Comparison of ENCODE assay signal across 9 cellular contexts in genomic region chr4:154495867-154496266, GRCh38. TPM values are rescaled to one million over a fixed set of nuclear protein-coding genes. Genes with fewer than 3 reads are reported as not detected.
"Had no signal": no experiment of that assay in that cellular context is flagged by ENCODE, and none has a peak within 500 bp of the region (broad histone marks: within the 10 kb centered on the region; RNA-seq: fewer than 3 reads in every experiment).

No MANE protein-coding gene starts in this region.

- DNase-seq: GDM1, GF-D8 had no signal

- FAIRE-seq: G401.6, GM12878, GM12891, GM12892, GM18507, GM19239 had no signal

- ATAC-seq: GM12878 had no signal

- H3K4me3 ChIP-seq: GM12878 had no signal

RNA-seq across cellular contexts. Expression of gene DCHS2, which starts 4.3 kb away (rescaled TPM):
- total RNA-seq: G401 had no signal
